ENCODE assay signal across 1 cellular context in genomic region chr4:1195894-1196401, GRCh38.
TF ChIP-seq lines count a peak whose summit lies in the region.

No MANE protein-coding gene starts in this region.

TF ChIP-seq in SK-N-SH, 30 proteins besides CTCF, POLR2A, EP300 and RAD21 (continued from another document):
- TF ChIP-seq ZBTB33 (IDR thresholded peaks at IDR 0.05; ENCODE audit: borderline replicate concordance, low read depth) (no peak), RCOR1 (IDR thresholded peaks at IDR 0.05; ENCODE audit: low read length) (no peak), EZH2phosphoT487 (IDR thresholded peaks at IDR 0.05; ENCODE audit: borderline replicate concordance, low read depth) (no peak), CHD2 (IDR thresholded peaks at IDR 0.05; ENCODE audit: low read length, partially characterized antibody) (no peak), NFIC (IDR thresholded peaks at IDR 0.05; ENCODE audit: borderline replicate concordance) (no peak), FOXJ3 (CRISPR knock-in tag; IDR thresholded peaks at IDR 0.05) (no peak), IRF3 (IDR thresholded peaks at IDR 0.05; ENCODE audit: low read depth, low read length) (no peak)
